Comparison of ENCODE assay signal across 12 cellular contexts in the genomic region with DNA sequence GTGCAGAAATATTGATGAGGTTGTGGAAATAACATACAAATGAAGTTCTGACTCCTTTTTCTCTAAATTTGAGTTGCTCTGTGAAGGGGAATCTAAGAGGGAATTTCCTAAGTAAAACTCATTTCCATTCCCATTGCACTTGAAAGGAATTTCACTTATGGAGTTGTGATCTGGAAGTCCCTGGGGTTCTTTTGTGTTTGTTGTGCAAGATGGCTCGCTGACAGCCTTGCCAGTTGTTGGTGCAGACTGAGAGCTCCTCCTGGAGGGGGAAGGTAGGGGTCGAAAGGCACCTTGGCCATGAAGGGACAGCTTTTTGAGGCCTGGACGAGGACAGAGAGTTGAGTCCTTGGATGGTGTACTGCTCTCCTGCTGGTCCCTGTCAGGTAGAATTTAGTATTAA.
DNase-seq lines count a peak whose midpoint lies in the region; ATAC-seq, FAIRE-seq and TF ChIP-seq lines count a peak whose summit lies in the region.
"Had no signal": no experiment of that assay in that cellular context is flagged by ENCODE, and none has a peak within 500 bp of the region (broad histone marks: within the 10 kb centered on the region; RNA-seq: fewer than 3 reads in every experiment).

No MANE protein-coding gene starts in this region.

- CTCF ChIA-PET in GM12878 (lab: Yijun Ruan, JAX), result interaction anchor here (0.9 to 1.4 kb wide), 2 partner anchors 14 to 47 kb away, joined by 3 to 5 read pairs; no protein-coding TSS in a partner anchor

- 14% methylated on average over 3 of the region's 3 CpGs for WGBS in GM12878 (ENCODE audit: insufficient coverage, insufficient replicate concordance, low lambda C conversion rate, missing lambda C conversion rate)

- no TSS peak for BruUV-seq in GM12878 (replicated peaks; lab: Mats Ljungman, UMichigan)

- FAIRE-seq in GM12878 (lab: Jason Lieb, UNC), result peak; percentile 83

- ATAC-seq in HG02610 (IDR thresholded peaks at IDR 0.05; ENCODE audit: unreplicated experiment) (peak; percentile 85), GM12878 (peak; percentile 73), HG03025 (IDR thresholded peaks at IDR 0.05; ENCODE audit: low FRiP score, unreplicated experiment) (no peak), HG03354 (IDR thresholded peaks at IDR 0.05; ENCODE audit: poor library complexity, severe bottlenecking, unreplicated experiment) (no peak)
- ATAC-seq: activated CD4-positive, alpha-beta T cell treated with anti-CD3 and anti-CD28 coated beads for 36 hours; activated naive CD4-positive, alpha-beta T cell treated with anti-CD3 and anti-CD28 coated beads, Interleukin-2, amount 50 U/mL, for 72 hours had no signal

- no peak for TF ChIP-seq EP300 in GM12878 (IDR thresholded peaks at IDR 0.05; ENCODE audit: borderline replicate concordance in 1 of 2, control insufficient read depth in 1 of 2, low read depth in 2 of 2, low read length in 2 of 2)

- DNase-seq in AG10803 (ENCODE audit: low read depth) (peak; percentile 51), GM12878 (ENCODE audit: low read depth, low spot score) (no peak), iPS-NIHi7 (ENCODE audit: extremely low spot score) (peak; percentile 87), SW 1271 (lab: John Stamatoyannopoulos, UW) (no peak)
- DNase-seq in activated effector memory CD4-positive, alpha-beta T cell treated with Interleukin-2 at 50 U/mL for 16 hours, result no peak
- DNase-seq: activated CD4-positive, alpha-beta T cell treated with anti-CD3 and anti-CD28 coated beads for 36 hours; NCI-H146 had no signal

- H3K4me3 ChIP-seq in AG10803 (ENCODE audit: low read length) (no peak overlapping the region), GM12878 (no peak overlapping the region)
- H3K4me3 ChIP-seq: BLaER1 treated with 17β-estradiol and CSF1 and Interleukin-3, amounts not matched to agents 10 nM and 100 nM had no signal

- no peaks in the 10 kb centered on the region for H3K27me3 ChIP-seq in GM12878 (replicated peaks in 1 of 2; ENCODE audit: control insufficient read depth in 2 of 2, insufficient read depth in 2 of 2, low read length in 1 of 2)
- H3K27me3 ChIP-seq: BLaER1 treated with 17β-estradiol and CSF1 and Interleukin-3, amounts not matched to agents 10 nM and 100 nM had no signal

- H3K79me2 ChIP-seq in GM12878 (ENCODE audit: control insufficient read depth, insufficient read depth, low read length), result no peaks in the 10 kb centered on the region

- TF ChIP-seq POLR2A in GM12878 (IDR thresholded peaks at IDR 0.05; ENCODE audit: low read depth, low read length), result no peak

- in situ Hi-C loops in GM12878 (cut with MboI), result no loop called here

- intact Hi-C loops in GM12878 (cut with micrococcal nuclease; ENCODE audit: unreplicated experiment), result no loop called here

- no peak overlapping the region; the same call in 1 of the 2 replicates for H3K9ac ChIP-seq in GM12878 (ENCODE audit: control insufficient read depth, insufficient read depth, low read length)
- H3K9ac ChIP-seq: BLaER1 treated with 17β-estradiol and CSF1 and Interleukin-3, amounts not matched to agents 10 nM and 100 nM had no signal

- RAD21 ChIA-PET in GM12878 (lab: Charles Lee; ENCODE audit: unreplicated experiment), result interaction anchor here (0.6 kb wide), 1 partner anchor 60 kb away, joined by 3 read pairs; no protein-coding TSS in a partner anchor

- H3K4me2 ChIP-seq in GM12878 (ENCODE audit: control insufficient read depth, insufficient read depth), result no peak overlapping the region
- H3K4me2 ChIP-seq: BLaER1 treated with 17β-estradiol and CSF1 and Interleukin-3, amounts not matched to agents 10 nM and 100 nM had no signal

- SMC1A ChIA-PET in GM12878 (lab: Charles Lee; ENCODE audit: uncharacterized antibody, unreplicated experiment), result interaction anchor here (0.6 kb wide), 1 partner anchor 800 kb away, joined by 3 read pairs; no protein-coding TSS in a partner anchor

- no peaks in the 10 kb centered on the region; the same call in 2 of the 3 replicates for H3K9me3 ChIP-seq in GM12878 (replicated peaks; ENCODE audit: control insufficient read depth, insufficient read depth, low read length)

- POLR2A ChIA-PET in GM12878 (lab: Charles Lee), result no interaction called here

- TF ChIP-seq CTCF in AG10803 (conservative IDR thresholded peaks at IDR 0.05; ENCODE audit: low read length) (no peak), GM12878 (IDR thresholded peaks at IDR 0.05 in 2 of 3, conservative IDR thresholded peaks at IDR 0.05 in 1 of 3; ENCODE audit: control insufficient read depth in 2 of 3, extremely low read depth in 1 of 3, insufficient read depth in 1 of 3, low read depth in 3 of 3, low read length in 3 of 3) (peak in 2 of 3 experiments; percentile 9 to 52; a peak in 2 of 6 replicates)

- H4K20me1 ChIP-seq in GM12878 (ENCODE audit: control insufficient read depth, insufficient read depth), result no peaks in the 10 kb centered on the region
- H4K20me1 ChIP-seq: BLaER1 treated with 17β-estradiol and CSF1 and Interleukin-3, amounts not matched to agents 10 nM and 100 nM had no signal

- TF ChIP-seq RAD21 in GM12878 (IDR thresholded peaks at IDR 0.05; ENCODE audit: insufficient read depth, low read depth, low read length), result peak; percentile 68

- H3K36me3 ChIP-seq in GM12878 (ENCODE audit: control insufficient read depth in 2 of 2, insufficient read depth in 2 of 2, low read length in 1 of 2), result no peaks in the 10 kb centered on the region
- H3K36me3 ChIP-seq: BLaER1 treated with 17β-estradiol and CSF1 and Interleukin-3, amounts not matched to agents 10 nM and 100 nM had no signal

- no peak overlapping the region; the same call in 1 of the 2 replicates for H3K27ac ChIP-seq in GM12878 (ENCODE audit: control insufficient read depth, insufficient read depth)
- H3K27ac ChIP-seq: BLaER1 treated with 17β-estradiol and CSF1 and Interleukin-3, amounts not matched to agents 10 nM and 100 nM had no signal

- no peaks in the 10 kb centered on the region; the same call in 1 of the 2 replicates for H3K4me1 ChIP-seq in GM12878 (ENCODE audit: control insufficient read depth, insufficient read depth, low read length)
- H3K4me1 ChIP-seq: BLaER1 treated with 17β-estradiol and CSF1 and Interleukin-3, amounts not matched to agents 10 nM and 100 nM had no signal

- peak overlapping the region; percentile 55 for H2AFZ ChIP-seq in GM12878 (ENCODE audit: control insufficient read depth, low read depth, low read length)

TF ChIP-seq in GM12878, 131 proteins besides CTCF, POLR2A, EP300 and RAD21 (continues in another document):
- no peak for TF ChIP-seq SUZ12 (IDR thresholded peaks at IDR 0.05; ENCODE audit: unreplicated experiment)
- TF ChIP-seq FOXK2 (IDR thresholded peaks at IDR 0.05), result no peak
- TF ChIP-seq CBFB (IDR thresholded peaks at IDR 0.05; ENCODE audit: low read depth), result no peak
- no peak for TF ChIP-seq SP1 (IDR thresholded peaks at IDR 0.05; ENCODE audit: low read depth, low read length)
- no peak for TF ChIP-seq CEBPZ (IDR thresholded peaks at IDR 0.05; ENCODE audit: low read depth, low read length)
- no peak for TF ChIP-seq JUND (IDR thresholded peaks at IDR 0.05; ENCODE audit: low read depth, low read length)
- peak; percentile 25; the same call in 1 of the 2 replicates for TF ChIP-seq RELB (IDR thresholded peaks at IDR 0.05; ENCODE audit: low read depth)
- TF ChIP-seq KDM1A (IDR thresholded peaks at IDR 0.05; ENCODE audit: borderline replicate concordance), result no peak
- no peak for TF ChIP-seq SMARCA5 (IDR thresholded peaks at IDR 0.05)
- no peak for TF ChIP-seq SREBF2 (IDR thresholded peaks at IDR 0.05; ENCODE audit: low read length)
- peak; percentile 74 for TF ChIP-seq TCF7 (IDR thresholded peaks at IDR 0.05; ENCODE audit: borderline replicate concordance)
- TF ChIP-seq NR2C1 (IDR thresholded peaks at IDR 0.05), result no peak
- TF ChIP-seq CBX5 (IDR thresholded peaks at IDR 0.05; ENCODE audit: low read depth), result no peak
- TF ChIP-seq NR2F1 (conservative IDR thresholded peaks at IDR 0.05), result no peak
- TF ChIP-seq SRF (IDR thresholded peaks at IDR 0.05; ENCODE audit: low read depth in 2 of 2, low read length in 2 of 2), result no peak

Comparison
In these comparisons a context has a peak if more than half of its experiments do, and no peak if none do; other contexts are left out.
1. DNase-seq: peak in AG10803 (single experiment) and iPS-NIHi7 (single experiment); none in GM12878 (single experiment), activated effector memory CD4-positive, alpha-beta T cell treated with Interleukin-2 at 50 U/mL for 16 hours (single experiment) and SW 1271 (0 of 2).
2. ATAC-seq: peak in HG02610 (single experiment) and GM12878 (single experiment); none in HG03025 (single experiment) and HG03354 (single experiment).